ENCODE assay signal across 8 cellular contexts in the genomic region with DNA sequence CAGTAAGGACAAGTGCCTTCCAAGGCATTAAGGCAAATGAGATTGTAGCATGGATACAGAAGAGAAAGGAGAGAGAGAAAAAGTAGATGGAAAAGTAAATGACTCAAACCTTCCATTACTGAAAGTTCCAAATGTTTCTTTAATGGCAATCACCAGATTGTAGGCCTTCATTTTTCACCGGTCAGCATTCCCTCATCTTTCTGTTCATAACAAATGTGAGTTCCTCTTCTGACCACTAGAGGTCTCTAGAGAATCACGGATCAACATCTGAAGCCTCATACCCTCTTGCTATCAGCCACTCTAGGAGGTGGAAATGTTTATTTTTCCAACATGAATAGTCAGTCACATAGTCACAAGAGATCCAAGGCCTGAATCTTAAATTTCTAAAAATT.
DNase-seq lines count a peak whose midpoint lies in the region; ATAC-seq and TF ChIP-seq lines count a peak whose summit lies in the region.

No MANE protein-coding gene starts in this region.

- DNase-seq in activated T-cell treated with anti-CD3 and anti-CD28 coated beads, Interleukin-2, amount 50 U/mL, for 4 hours = no peak
- DNase-seq in activated T-cell treated with anti-CD3 and anti-CD28 coated beads, Interleukin-2, amount 50 U/mL, for 1 hour = no peak
- peak; percentile 65 for DNase-seq in RKO (ENCODE audit: low spot score)
- DNase-seq in endothelial cell (ENCODE audit: low spot score) = no peak
- peak; percentile 67 for DNase-seq in middle frontal gyrus (ENCODE audit: extremely low spot score, low spot score)
- DNase-seq in stimulated activated CD4-positive, alpha-beta T cell treated with anti-CD3 and anti-CD28 coated beads, Interleukin-2, amount 100 ng/mL, for 24 hours = no peak

- peaks cover 9% of the 10 kb centered on the region for H3K4me1 Mint-ChIP-seq in activated T-cell treated with anti-CD3 and anti-CD28 coated beads, Interleukin-2, amount 50 U/mL, for 4 hours (ENCODE audit: low read depth)
- peaks cover 11% of the 10 kb centered on the region for H3K4me1 Mint-ChIP-seq in endothelial cell (ENCODE audit: unreplicated experiment)

- H2AFZ ChIP-seq in KMS-11 (ENCODE audit: low read depth) = 0 out of 2 replicates have a peak overlapping the region, but pooled peaks have one; percentile 11

- TF ChIP-seq CTCF in KMS-11 (conservative IDR thresholded peaks at IDR 0.05; ENCODE audit: low read depth, low read length) (peak; percentile 96), endothelial cell (IDR thresholded peaks at IDR 0.05; ENCODE audit: unreplicated experiment) (peak; percentile 86)

- H3K9ac ChIP-seq in KMS-11 = no peak overlapping the region

- H3K4me1 ChIP-seq in KMS-11 (ENCODE audit: low read depth, poor library complexity, severe bottlenecking) = peaks cover 26% of the 10 kb centered on the region

- H3K9me3 Mint-ChIP-seq in activated T-cell treated with anti-CD3 and anti-CD28 coated beads, Interleukin-2, amount 50 U/mL, for 4 hours = no peaks in the 10 kb centered on the region
- no peaks in the 10 kb centered on the region for H3K9me3 Mint-ChIP-seq in endothelial cell (ENCODE audit: unreplicated experiment)

- no peak overlapping the region for H3K27ac Mint-ChIP-seq in endothelial cell (ENCODE audit: unreplicated experiment)

- no peak overlapping the region for H3K4me2 ChIP-seq in KMS-11

- H4K20me1 ChIP-seq in KMS-11 (ENCODE audit: insufficient read depth) = no peaks in the 10 kb centered on the region

- H3K27me3 Mint-ChIP-seq in activated T-cell treated with anti-CD3 and anti-CD28 coated beads, Interleukin-2, amount 50 U/mL, for 4 hours (ENCODE audit: low read depth) = no peaks in the 10 kb centered on the region
- peaks cover 3% of the 10 kb centered on the region for H3K27me3 Mint-ChIP-seq in endothelial cell (ENCODE audit: unreplicated experiment)

- no peaks in the 10 kb centered on the region for H3K36me3 ChIP-seq in KMS-11 (ENCODE audit: insufficient read depth)

- no peak overlapping the region for H3K4me3 Mint-ChIP-seq in activated T-cell treated with anti-CD3 and anti-CD28 coated beads, Interleukin-2, amount 50 U/mL, for 4 hours
- peak overlapping the region; percentile 28 for H3K4me3 Mint-ChIP-seq in endothelial cell (ENCODE audit: unreplicated experiment)

- peak; percentile 65 to 66 for ATAC-seq in activated T-cell treated with anti-CD3 and anti-CD28 coated beads, Interleukin-2, amount 50 U/mL, for 4 hours
- peak; percentile 58 for ATAC-seq in GM21786 (IDR thresholded peaks at IDR 0.05; ENCODE audit: unreplicated experiment)

- H3K27ac ChIP-seq in KMS-11 = no peak overlapping the region

- H3K4me3 ChIP-seq in KMS-11 (IDR thresholded peaks at IDR 0.05; ENCODE audit: insufficient read depth, low read depth, low read length) = no peak overlapping the region

- no peaks in the 10 kb centered on the region for H3K27me3 ChIP-seq in KMS-11 (ENCODE audit: insufficient read depth, low read depth)

- no peaks in the 10 kb centered on the region for H3K36me3 Mint-ChIP-seq in activated T-cell treated with anti-CD3 and anti-CD28 coated beads, Interleukin-2, amount 50 U/mL, for 4 hours (ENCODE audit: insufficient read depth)
- no peaks in the 10 kb centered on the region for H3K36me3 Mint-ChIP-seq in endothelial cell (ENCODE audit: low read depth, unreplicated experiment)

- H3K79me2 ChIP-seq in KMS-11 (ENCODE audit: insufficient read depth, low read depth) = no peaks in the 10 kb centered on the region

Comparison
In these comparisons a context has a peak if more than half of its experiments do, and no peak if none do; other contexts are left out.
1. DNase-seq: peak in RKO (single experiment) and middle frontal gyrus (single experiment); none in activated T-cell treated with anti-CD3 and anti-CD28 coated beads, Interleukin-2, amount 50 U/mL, for 4 hours (single experiment), activated T-cell treated with anti-CD3 and anti-CD28 coated beads, Interleukin-2, amount 50 U/mL, for 1 hour (single experiment), endothelial cell (single experiment) and stimulated activated CD4-positive, alpha-beta T cell treated with anti-CD3 and anti-CD28 coated beads, Interleukin-2, amount 100 ng/mL, for 24 hours (0 of 2).